21 cellular contexts compared by ENCODE assay signal in the genomic region with DNA sequence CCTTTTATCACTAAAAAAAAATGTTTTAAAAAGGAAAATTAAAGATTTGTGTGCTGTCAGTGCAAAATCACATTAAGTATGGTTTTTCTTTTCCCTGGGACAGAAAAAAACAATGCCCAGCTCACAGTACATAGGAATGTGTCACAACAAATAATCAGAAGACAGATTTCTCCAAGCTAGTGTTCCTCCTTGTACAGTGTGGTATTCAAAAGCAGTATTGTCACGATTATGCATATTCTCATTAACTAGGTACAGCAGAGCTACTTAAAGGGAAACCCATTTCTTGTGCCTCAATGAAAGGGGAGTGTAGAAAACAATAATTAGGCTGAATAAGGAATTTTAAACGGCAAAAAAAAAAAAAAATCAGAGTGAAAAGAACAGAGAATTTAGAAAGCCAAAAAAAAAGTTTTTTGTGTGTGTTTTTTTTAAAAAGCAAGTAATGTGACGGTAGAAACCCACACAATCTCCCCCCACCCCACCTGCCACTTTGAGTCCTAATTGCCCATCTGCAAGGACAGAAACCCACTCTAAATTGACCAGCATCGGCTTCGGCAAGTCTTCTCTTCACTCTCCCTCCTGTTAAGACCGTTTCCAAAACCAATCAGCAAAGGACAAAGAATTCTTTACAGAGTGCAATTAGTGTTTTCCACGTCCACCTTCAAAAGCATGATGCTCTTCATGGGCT. TPM values are rescaled to one million over a fixed set of nuclear protein-coding genes. Genes with fewer than 3 reads are reported as not detected.
DNase-seq lines count a peak whose midpoint lies in the region; ATAC-seq and TF ChIP-seq lines count a peak whose summit lies in the region.
"Had no signal": no experiment of that assay in that cellular context is flagged by ENCODE, and none has a peak within 500 bp of the region (broad histone marks: within the 10 kb centered on the region; RNA-seq: fewer than 3 reads in every experiment).

No MANE protein-coding gene starts in this region.

- TF ChIP-seq CTCF in vagina (IDR thresholded peaks at IDR 0.05), result no peak

- H3K18ac ChIP-seq in trophoblast cell (ENCODE audit: low read length), result no peak overlapping the region

- peaks cover 59% of the 10 kb centered on the region for H3K36me3 Mint-ChIP-seq in activated naive CD4-positive, alpha-beta T cell treated with anti-CD3 and anti-CD28 coated beads, Interleukin-2, amount 10 ng/mL, durations not matched to agents 7 days and 5 days
- peaks cover 0 to 6% of the 10 kb centered on the region in 2 donors for H3K36me3 Mint-ChIP-seq in activated naive CD4-positive, alpha-beta T cell treated with anti-CD3 and anti-CD28 coated beads, Interleukin-2, amount 50 U/mL, for 72 hours
- peaks cover 36% of the 10 kb centered on the region for H3K36me3 Mint-ChIP-seq in dendritic cell treated with granulocyte-macrophage colony-stimulating factor and Interleukin-4, amounts not matched to agents 40 ng/mL and 50 ng/mL, for 4 days (ENCODE audit: low read depth)

- H3K27ac Mint-ChIP-seq in activated naive CD4-positive, alpha-beta T cell treated with anti-CD3 and anti-CD28 coated beads, Interleukin-2, amount 10 ng/mL, durations not matched to agents 7 days and 5 days, result peak overlapping the region; percentile 45
- H3K27ac Mint-ChIP-seq in activated naive CD4-positive, alpha-beta T cell treated with anti-CD3 and anti-CD28 coated beads, Interleukin-2, amount 50 U/mL, for 72 hours, result no peak overlapping the region
- H3K27ac Mint-ChIP-seq in dendritic cell treated with granulocyte-macrophage colony-stimulating factor and Interleukin-4, amounts not matched to agents 40 ng/mL and 50 ng/mL, for 4 days, result peak overlapping the region; percentile 22
- H3K27ac Mint-ChIP-seq: stimulated activated naive CD8-positive, alpha-beta T cell treated with anti-CD3 and anti-CD28 coated beads, Interleukin-15, Interleukin-2, amounts not matched to agents 100 ng/mL and 50 ng/mL, for 24 hours had no signal

- DNase-seq in activated naive CD4-positive, alpha-beta T cell treated with anti-CD3 and anti-CD28 coated beads, Interleukin-2, amount 10 ng/mL, durations not matched to agents 7 days and 5 days, result no peak
- no peak for DNase-seq in activated naive CD4-positive, alpha-beta T cell treated with anti-CD3 and anti-CD28 coated beads, Interleukin-2, amount 50 U/mL, for 72 hours (ENCODE audit: low spot score in 2 of 2)
- DNase-seq in trophoblast cell (no peak), vagina (ENCODE audit: extremely low spot score in 2 of 2) (no peak), T-helper 1 cell (no peak), occipital lobe (lab: John Stamatoyannopoulos, UW) (no peak)
- DNase-seq: activated CD4-positive, alpha-beta T cell treated with anti-CD3 and anti-CD28 coated beads for 4 hours; activated effector memory CD4-positive, alpha-beta T cell treated with Interleukin-2 at 50 U/mL for 16 hours; foreskin melanocyte; naive thymus-derived CD8-positive, alpha-beta T cell; NCI-H1417 treated with DMSO at 0.1 percent for 48 hours; NCI-H2171; NCI-H526; stimulated activated CD4-positive, alpha-beta T cell treated with anti-CD3 and anti-CD28 coated beads, Interleukin-4, amount 100 ng/mL, for 1 hour had no signal

- H3K79me1 ChIP-seq in trophoblast cell (ENCODE audit: low read length), result peaks cover 8% of the 10 kb centered on the region

- H3K27ac ChIP-seq in trophoblast cell (ENCODE audit: low read depth, low read length), result no peak overlapping the region
- H3K27ac ChIP-seq in vagina, result peak overlapping the region; percentile 66
- H3K27ac ChIP-seq: adrenal gland, epithelial cell of prostate had no signal

- H3K4me3 Mint-ChIP-seq in activated naive CD4-positive, alpha-beta T cell treated with anti-CD3 and anti-CD28 coated beads, Interleukin-2, amount 10 ng/mL, durations not matched to agents 7 days and 5 days, result no peak overlapping the region
- H3K4me3 Mint-ChIP-seq in dendritic cell treated with granulocyte-macrophage colony-stimulating factor and Interleukin-4, amounts not matched to agents 40 ng/mL and 50 ng/mL, for 4 days, result no peak overlapping the region
- H3K4me3 Mint-ChIP-seq: naive thymus-derived CD8-positive, alpha-beta T cell; stimulated activated naive CD8-positive, alpha-beta T cell treated with anti-CD3 and anti-CD28 coated beads, Interleukin-15, Interleukin-2, amounts not matched to agents 100 ng/mL and 50 ng/mL, for 24 hours had no signal

- peak overlapping the region; percentile 4 for H3K4me2 ChIP-seq in trophoblast cell (ENCODE audit: low read length)

- no peak overlapping the region for H3K4me3 ChIP-seq in trophoblast cell (ENCODE audit: low read depth, low read length)
- no peak overlapping the region for H3K4me3 ChIP-seq in vagina
- H3K4me3 ChIP-seq: adrenal gland, lung had no signal

- no peak overlapping the region for H4K91ac ChIP-seq in trophoblast cell (ENCODE audit: low read depth, low read length)

- H3K9me3 Mint-ChIP-seq in activated naive CD4-positive, alpha-beta T cell treated with anti-CD3 and anti-CD28 coated beads, Interleukin-2, amount 10 ng/mL, durations not matched to agents 7 days and 5 days, result no peaks in the 10 kb centered on the region
- H3K9me3 Mint-ChIP-seq in activated naive CD4-positive, alpha-beta T cell treated with anti-CD3 and anti-CD28 coated beads, Interleukin-2, amount 50 U/mL, for 72 hours, result no peaks in the 10 kb centered on the region
- no peaks in the 10 kb centered on the region for H3K9me3 Mint-ChIP-seq in dendritic cell treated with granulocyte-macrophage colony-stimulating factor and Interleukin-4, amounts not matched to agents 40 ng/mL and 50 ng/mL, for 4 days
- H3K9me3 Mint-ChIP-seq: naive thymus-derived CD8-positive, alpha-beta T cell; stimulated activated naive CD8-positive, alpha-beta T cell treated with anti-CD3 and anti-CD28 coated beads, Interleukin-15, Interleukin-2, amounts not matched to agents 100 ng/mL and 50 ng/mL, for 24 hours had no signal

- CTCF ChIA-PET in activated naive CD4-positive, alpha-beta T cell treated with anti-CD3 and anti-CD28 coated beads, Interleukin-2, amount 10 ng/mL, durations not matched to agents 7 days and 5 days (lab: Charles Lee), result interaction anchor here (0.8 kb wide), 1 partner anchor 616 kb away, joined by 4 read pairs; no protein-coding TSS in a partner anchor

- H4K12ac ChIP-seq in trophoblast cell (ENCODE audit: low read depth, low read length), result no peak overlapping the region

- H2BK12ac ChIP-seq in trophoblast cell (ENCODE audit: low read length), result no peak overlapping the region

- H3K9ac ChIP-seq in trophoblast cell (ENCODE audit: low read length), result no peak overlapping the region

- H3K4me1 Mint-ChIP-seq in activated naive CD4-positive, alpha-beta T cell treated with anti-CD3 and anti-CD28 coated beads, Interleukin-2, amount 10 ng/mL, durations not matched to agents 7 days and 5 days, result peaks cover 13% of the 10 kb centered on the region
- H3K4me1 Mint-ChIP-seq in dendritic cell treated with granulocyte-macrophage colony-stimulating factor and Interleukin-4, amounts not matched to agents 40 ng/mL and 50 ng/mL, for 4 days (ENCODE audit: low read depth), result peaks cover 26% of the 10 kb centered on the region

- no peak overlapping the region for H2AK5ac ChIP-seq in trophoblast cell (ENCODE audit: low read length)

- H3K36me3 ChIP-seq in trophoblast cell (ENCODE audit: control insufficient read depth in 1 of 2, insufficient read depth in 2 of 2, low read length in 2 of 2), result no peaks in the 10 kb centered on the region
- H3K36me3 ChIP-seq in vagina, result no peaks in the 10 kb centered on the region
- H3K36me3 ChIP-seq: adrenal gland had no signal

- no peak for TF ChIP-seq POLR2A in vagina (IDR thresholded peaks at IDR 0.05)

- H2BK5ac ChIP-seq in trophoblast cell (ENCODE audit: low read depth, low read length, poor library complexity), result no peak overlapping the region

- no peaks in the 10 kb centered on the region for H3K27me3 Mint-ChIP-seq in activated naive CD4-positive, alpha-beta T cell treated with anti-CD3 and anti-CD28 coated beads, Interleukin-2, amount 10 ng/mL, durations not matched to agents 7 days and 5 days
- H3K27me3 Mint-ChIP-seq in dendritic cell treated with granulocyte-macrophage colony-stimulating factor and Interleukin-4, amounts not matched to agents 40 ng/mL and 50 ng/mL, for 4 days, result no peaks in the 10 kb centered on the region
- H3K27me3 Mint-ChIP-seq: naive thymus-derived CD8-positive, alpha-beta T cell; stimulated activated naive CD8-positive, alpha-beta T cell treated with anti-CD3 and anti-CD28 coated beads, Interleukin-15, Interleukin-2, amounts not matched to agents 100 ng/mL and 50 ng/mL, for 24 hours had no signal

- H3K4me1 ChIP-seq in trophoblast cell (ENCODE audit: control insufficient read depth in 1 of 2, insufficient read depth in 2 of 2, low read length in 2 of 2) (peaks cover 11 to 12% of the 10 kb centered on the region in 2 experiments), vagina (peaks cover 30% of the 10 kb centered on the region)

- no peak overlapping the region for H4K8ac ChIP-seq in trophoblast cell (ENCODE audit: low read depth, low read length)

- no peak overlapping the region for H3K14ac ChIP-seq in trophoblast cell (ENCODE audit: low read length)

- intact Hi-C loops in dendritic cell treated with granulocyte-macrophage colony-stimulating factor and Interleukin-4, amounts not matched to agents 40 ng/mL and 50 ng/mL, for 4 days (cut with micrococcal nuclease), result no loop called here
- intact Hi-C loops in vagina (cut with DNase I), result no loop called here

- H2AFZ ChIP-seq in trophoblast cell (ENCODE audit: insufficient read depth, low read length, poor library complexity), result no peak overlapping the region

- no peak overlapping the region for H3K23ac ChIP-seq in trophoblast cell (ENCODE audit: low read length)

- H2BK120ac ChIP-seq in trophoblast cell (ENCODE audit: insufficient read depth, low read length, poor library complexity), result no peak overlapping the region

- H3K27me3 ChIP-seq in trophoblast cell (ENCODE audit: insufficient read depth, low read length), result no peaks in the 10 kb centered on the region
- no peaks in the 10 kb centered on the region for H3K27me3 ChIP-seq in vagina
- H3K27me3 ChIP-seq: adrenal gland, dorsolateral prefrontal cortex had no signal

- no CpG with 5 or more reads among the region's 7 CpGs for WGBS in trophoblast cell (ENCODE audit: extremely low coverage, insufficient coverage, insufficient read length)

- ATAC-seq in activated naive CD4-positive, alpha-beta T cell treated with anti-CD3 and anti-CD28 coated beads, Interleukin-2, amount 50 U/mL, for 72 hours, result no peak
- no peak for ATAC-seq in HG02970 (IDR thresholded peaks at IDR 0.05; ENCODE audit: low FRiP score, unreplicated experiment)
- ATAC-seq: naive thymus-derived CD8-positive, alpha-beta T cell had no signal

- H3K9me3 ChIP-seq in trophoblast cell (ENCODE audit: insufficient read depth, low read depth, low read length) (no peaks in the 10 kb centered on the region), vagina (no peaks in the 10 kb centered on the region)
- H3K9me3 ChIP-seq: adrenal gland had no signal

- H3K4ac ChIP-seq in trophoblast cell (ENCODE audit: low read depth, low read length), result no peak overlapping the region

- no peaks in the 10 kb centered on the region for H3K79me2 ChIP-seq in trophoblast cell (ENCODE audit: control insufficient read depth, insufficient read depth, low read length, poor library complexity)

RNA-seq across cellular contexts. Expression of a gene that starts 41.0 kb away (rescaled TPM):
- 10 to 100 TPM; 24.6 to 29.7 TPM for total RNA-seq in activated naive CD4-positive, alpha-beta T cell treated with anti-CD3 and anti-CD28 coated beads, Interleukin-2, amount 50 U/mL, for 72 hours
- 1.5 and 1.9 TPM in 2 replicates for polyA plus RNA-seq in trophoblast cell (2013)
- 25.3 TPM for total RNA-seq in vagina
- total RNA-seq in occipital lobe, result 20.9 TPM

Comparison
In these comparisons a context has a peak if more than half of its experiments do, and no peak if none do; other contexts are left out.
1. H3K27ac Mint-ChIP-seq: peak in activated naive CD4-positive, alpha-beta T cell treated with anti-CD3 and anti-CD28 coated beads, Interleukin-2, amount 10 ng/mL, durations not matched to agents 7 days and 5 days (single experiment) and dendritic cell treated with granulocyte-macrophage colony-stimulating factor and Interleukin-4, amounts not matched to agents 40 ng/mL and 50 ng/mL, for 4 days (single experiment); none in activated naive CD4-positive, alpha-beta T cell treated with anti-CD3 and anti-CD28 coated beads, Interleukin-2, amount 50 U/mL, for 72 hours (0 of 2).